21 cellular contexts compared by ENCODE assay signal in genomic region chr11:10725907-10726253, GRCh38. TPM values are rescaled to one million over a fixed set of nuclear protein-coding genes. Genes with fewer than 3 reads are reported as not detected.
DNase-seq lines count a peak whose midpoint lies in the region; ATAC-seq and TF ChIP-seq lines count a peak whose summit lies in the region.
"Had no signal": no experiment of that assay in that cellular context is flagged by ENCODE, and none has a peak within 500 bp of the region (broad histone marks: within the 10 kb centered on the region; RNA-seq: fewer than 3 reads in every experiment).

No MANE protein-coding gene starts in this region.

- H3K36me3 ChIP-seq in IMR-90 (ENCODE audit: control insufficient read depth, insufficient read depth, low read length), result no peaks in the 10 kb centered on the region
- H3K36me3 ChIP-seq: stomach, tibial artery had no signal

- peak overlapping the region; percentile 91 for H3K4ac ChIP-seq in IMR-90 (ENCODE audit: low read depth, low read length)

- peak overlapping the region in 1 of 2 experiments; percentile 22; a peak in 1 of 4 replicates for H4K8ac ChIP-seq in IMR-90 (ENCODE audit: low read depth in 2 of 2, low read length in 2 of 2)

- H2AK9ac ChIP-seq in IMR-90 (replicated peaks; ENCODE audit: low read depth, low read length, poor library complexity), result no peak overlapping the region

- no peak overlapping the region for H3K4me2 ChIP-seq in IMR-90 (ENCODE audit: low read depth, low read length)

- H3K18ac ChIP-seq in IMR-90 (ENCODE audit: low read depth, low read length), result 0 out of 2 replicates have a peak overlapping the region, but pooled peaks have one; percentile 43

- POLR2A ChIA-PET in IMR-90 (lab: Charles Lee; ENCODE audit: unreplicated experiment), result no interaction called here

- peaks cover 16% of the 10 kb centered on the region for H3K4me1 Mint-ChIP-seq in activated T-cell treated with anti-CD3 and anti-CD28 coated beads, Interleukin-2, amount 50 U/mL, for 4 hours (ENCODE audit: low read depth)
- peaks cover 28% of the 10 kb centered on the region for H3K4me1 Mint-ChIP-seq in activated naive CD8-positive, alpha-beta T cell treated with anti-CD3 and anti-CD28 coated beads for 36 hours
- peaks cover 17 to 26% of the 10 kb centered on the region in 2 donors for H3K4me1 Mint-ChIP-seq in stimulated activated naive B cell treated with anti-CD40 and anti-IgM and Interleukin-4, amounts not matched to agents 10 μg/mL and 1 μg/mL and 100 μg/mL, for 72 hours

- DNase-seq in activated T-cell treated with anti-CD3 and anti-CD28 coated beads, Interleukin-2, amount 50 U/mL, for 4 hours, result no peak
- no peak for DNase-seq in activated T-cell treated with anti-CD3 and anti-CD28 coated beads, Interleukin-2, amount 50 U/mL, for 1 hour
- DNase-seq in IMR-90 (no peak), activated gamma-delta T cell (lab: John Stamatoyannopoulos, UW) (no peak)
- DNase-seq in activated naive CD8-positive, alpha-beta T cell treated with anti-CD3 and anti-CD28 coated beads for 36 hours, result no peak
- DNase-seq in stimulated activated naive B cell treated with anti-CD40 and anti-IgM and Interleukin-4, amounts not matched to agents 10 μg/mL and 1 μg/mL and 100 μg/mL, for 72 hours, result no peak
- DNase-seq: activated CD4-positive, alpha-beta T cell treated with anti-CD3 and anti-CD28 coated beads for 1 hour; cerebellar nuclear complex; glutamatergic neuron; midbrain; NCI-H1092; NCI-H187 treated with DMSO at 0.1 percent for 48 hours; NCI-H748 treated with DMSO at 0.1 percent for 48 hours; retina; stomach; tibial artery had no signal

- BruUV-seq in IMR-90 (replicated peaks; lab: Mats Ljungman, UMichigan), result no TSS peak

- H3K9me1 ChIP-seq in IMR-90 (ENCODE audit: insufficient read depth, low read length), result peaks cover 29% of the 10 kb centered on the region

- no peak overlapping the region for H2AFZ ChIP-seq in IMR-90 (replicated peaks; ENCODE audit: low read length, poor library complexity)

- H2AK5ac ChIP-seq in IMR-90 (ENCODE audit: low read depth, low read length), result peak overlapping the region; percentile 57; the same call in 1 of the 2 replicates

- peak; percentile 73 to 77 for ATAC-seq in activated T-cell treated with anti-CD3 and anti-CD28 coated beads, Interleukin-2, amount 50 U/mL, for 4 hours
- ATAC-seq in IMR-90 (ENCODE audit: low read depth) (no peak), GM21786 (IDR thresholded peaks at IDR 0.05; ENCODE audit: unreplicated experiment) (no peak), HG03521 (IDR thresholded peaks at IDR 0.05; ENCODE audit: unreplicated experiment) (no peak)
- ATAC-seq in stimulated activated naive B cell treated with anti-CD40 and anti-IgM and Interleukin-4, amounts not matched to agents 10 μg/mL and 1 μg/mL and 100 μg/mL, for 72 hours (replicated peaks), result peak; percentile 77 to 79

- H4K5ac ChIP-seq in IMR-90 (ENCODE audit: low read depth, low read length), result peak overlapping the region; percentile 21; the same call in 1 of the 2 replicates

- dilution Hi-C loops in IMR-90 (cut with HindIII; ENCODE audit: low sequenced_read_pairs, unreplicated experiment), result loop anchor here (25.0 kb wide), 1 partner anchor 214 kb away; no protein-coding TSS in a partner anchor

- H3K36me3 Mint-ChIP-seq in activated T-cell treated with anti-CD3 and anti-CD28 coated beads, Interleukin-2, amount 50 U/mL, for 4 hours (ENCODE audit: insufficient read depth), result no peaks in the 10 kb centered on the region
- H3K36me3 Mint-ChIP-seq in activated naive CD8-positive, alpha-beta T cell treated with anti-CD3 and anti-CD28 coated beads for 36 hours, result no peaks in the 10 kb centered on the region
- peaks cover 2 to 10% of the 10 kb centered on the region in 2 donors for H3K36me3 Mint-ChIP-seq in stimulated activated naive B cell treated with anti-CD40 and anti-IgM and Interleukin-4, amounts not matched to agents 10 μg/mL and 1 μg/mL and 100 μg/mL, for 72 hours
- H3K36me3 Mint-ChIP-seq: CD4-positive, CD25-positive, alpha-beta regulatory T cell; natural killer cell treated with Interleukin-12 subunit alpha and Interleukin-12 subunit beta and Interleukin-15 and Interleukin-18, amount 100 ng/mL, for 72 hours had no signal

- H3K23ac ChIP-seq in IMR-90 (ENCODE audit: low read depth, low read length), result no peak overlapping the region; the same call in 1 of the 2 replicates

- no peak overlapping the region for H2BK5ac ChIP-seq in IMR-90 (ENCODE audit: low read depth, low read length, poor library complexity, severe bottlenecking)

- no peaks in the 10 kb centered on the region for H3K27me3 ChIP-seq in IMR-90 (ENCODE audit: control insufficient read depth, insufficient read depth, low read length)
- H3K27me3 ChIP-seq: tibial artery had no signal

- H3K4me1 ChIP-seq in IMR-90 (ENCODE audit: control insufficient read depth, insufficient read depth, low read length), result peaks cover 18% of the 10 kb centered on the region

- H4K20me1 ChIP-seq in IMR-90 (ENCODE audit: insufficient read depth, low read length), result no peaks in the 10 kb centered on the region

- H3K56ac ChIP-seq in IMR-90 (ENCODE audit: extremely low read depth, insufficient read depth, low read length), result no peak overlapping the region

- peak overlapping the region; percentile 50; the same call in 1 of the 3 replicates for H2BK15ac ChIP-seq in IMR-90 (ENCODE audit: low read depth, low read length)

- H2BK20ac ChIP-seq in IMR-90 (ENCODE audit: low read depth, low read length), result peak overlapping the region; percentile 64

- no peak for TF ChIP-seq RAD21 in IMR-90 (IDR thresholded peaks at IDR 0.05; ENCODE audit: low read length)

- no peaks in the 10 kb centered on the region for H3K79me1 ChIP-seq in IMR-90 (ENCODE audit: low read depth in 1 of 2, low read length in 2 of 2)

- no peak overlapping the region for H3K4me3 ChIP-seq in IMR-90 (ENCODE audit: insufficient read depth, low read depth, low read length)
- H3K4me3 ChIP-seq: stomach, tibial artery had no signal

- in situ Hi-C loops in IMR-90 (cut with MboI; ENCODE audit: low sequenced_read_pairs), result loop anchor here (25.0 kb wide), 2 partner anchors 514 to 739 kb away; no protein-coding TSS in a partner anchor

- no peak overlapping the region for H3K4me3 Mint-ChIP-seq in activated T-cell treated with anti-CD3 and anti-CD28 coated beads, Interleukin-2, amount 50 U/mL, for 4 hours
- no peak overlapping the region for H3K4me3 Mint-ChIP-seq in activated naive CD8-positive, alpha-beta T cell treated with anti-CD3 and anti-CD28 coated beads for 36 hours
- peak overlapping the region in 1 of 2 donors; percentile 48 for H3K4me3 Mint-ChIP-seq in stimulated activated naive B cell treated with anti-CD40 and anti-IgM and Interleukin-4, amounts not matched to agents 10 μg/mL and 1 μg/mL and 100 μg/mL, for 72 hours
- H3K4me3 Mint-ChIP-seq: CD4-positive, CD25-positive, alpha-beta regulatory T cell; natural killer cell treated with Interleukin-12 subunit alpha and Interleukin-12 subunit beta and Interleukin-15 and Interleukin-18, amount 100 ng/mL, for 72 hours had no signal

- no peak overlapping the region for H3K9ac ChIP-seq in IMR-90 (ENCODE audit: low read depth, low read length)

- intact Hi-C loops in IMR-90 (cut with micrococcal nuclease), result loop anchor here (2.0 kb wide), 1 partner anchor 33 kb away; the partner anchor contains the start of gene IRAG1

- H3K27ac ChIP-seq in IMR-90 (ENCODE audit: insufficient read depth, low read length), result no peak overlapping the region
- H3K27ac ChIP-seq: HL-60, stomach, tibial artery had no signal

- H3K27me3 Mint-ChIP-seq in activated T-cell treated with anti-CD3 and anti-CD28 coated beads, Interleukin-2, amount 50 U/mL, for 4 hours (ENCODE audit: low read depth), result peaks cover 7% of the 10 kb centered on the region
- peaks cover 42% of the 10 kb centered on the region for H3K27me3 Mint-ChIP-seq in activated naive CD8-positive, alpha-beta T cell treated with anti-CD3 and anti-CD28 coated beads for 36 hours
- H3K27me3 Mint-ChIP-seq in stimulated activated naive B cell treated with anti-CD40 and anti-IgM and Interleukin-4, amounts not matched to agents 10 μg/mL and 1 μg/mL and 100 μg/mL, for 72 hours, result no peaks in the 10 kb centered on the region

- TF ChIP-seq POLR2A in IMR-90 (IDR thresholded peaks at IDR 0.05; ENCODE audit: low read depth, low read length), result no peak

- peak overlapping the region; percentile 74; the same call in 1 of the 2 replicates for H4K91ac ChIP-seq in IMR-90 (ENCODE audit: insufficient read depth, low read depth, low read length)

- H3K9me3 ChIP-seq in IMR-90 (ENCODE audit: control insufficient read depth, insufficient read depth, low read length), result no peaks in the 10 kb centered on the region
- H3K9me3 ChIP-seq: stomach, tibial artery had no signal

- H2BK120ac ChIP-seq in IMR-90 (ENCODE audit: low read depth, low read length), result peak overlapping the region; percentile 72; the same call in 1 of the 2 replicates

- no peak for TF ChIP-seq CTCF in IMR-90 (conservative IDR thresholded peaks at IDR 0.05; ENCODE audit: low read depth, low read length)

- H3K14ac ChIP-seq in IMR-90 (replicated peaks; ENCODE audit: low read depth, low read length), result peak overlapping the region; percentile 38

- CTCF ChIA-PET in IMR-90 (lab: Yijun Ruan, JAX), result interaction anchor here (1.2 kb wide), 1 partner anchor 120 kb away, joined by 3 read pairs; no protein-coding TSS in a partner anchor

- H3K27ac Mint-ChIP-seq in activated naive CD8-positive, alpha-beta T cell treated with anti-CD3 and anti-CD28 coated beads for 36 hours, result peak overlapping the region; percentile 82
- peak overlapping the region; percentile 85 for H3K27ac Mint-ChIP-seq in stimulated activated naive B cell treated with anti-CD40 and anti-IgM and Interleukin-4, amounts not matched to agents 10 μg/mL and 1 μg/mL and 100 μg/mL, for 72 hours
- H3K27ac Mint-ChIP-seq: CD4-positive, CD25-positive, alpha-beta regulatory T cell; natural killer cell treated with Interleukin-12 subunit alpha and Interleukin-12 subunit beta and Interleukin-15 and Interleukin-18, amount 100 ng/mL, for 72 hours had no signal

- H3K9me3 Mint-ChIP-seq in activated T-cell treated with anti-CD3 and anti-CD28 coated beads, Interleukin-2, amount 50 U/mL, for 4 hours, result peaks cover 7% of the 10 kb centered on the region
- H3K9me3 Mint-ChIP-seq in activated naive CD8-positive, alpha-beta T cell treated with anti-CD3 and anti-CD28 coated beads for 36 hours, result peaks cover 10% of the 10 kb centered on the region
- H3K9me3 Mint-ChIP-seq in stimulated activated naive B cell treated with anti-CD40 and anti-IgM and Interleukin-4, amounts not matched to agents 10 μg/mL and 1 μg/mL and 100 μg/mL, for 72 hours, result peaks cover 0 to 6% of the 10 kb centered on the region in 2 donors
- H3K9me3 Mint-ChIP-seq: CD4-positive, CD25-positive, alpha-beta regulatory T cell; natural killer cell treated with Interleukin-12 subunit alpha and Interleukin-12 subunit beta and Interleukin-15 and Interleukin-18, amount 100 ng/mL, for 72 hours had no signal

RNA-seq across cellular contexts. Expression of gene CTR9, which starts 25.2 kb away (rescaled TPM):
- 10 to 100 TPM; 51.9 to 56.0 (median 53.9) TPM for total RNA-seq in activated T-cell treated with anti-CD3 and anti-CD28 coated beads, Interleukin-2, amount 50 U/mL, for 4 hours
- total RNA-seq in IMR-90 (2012; rRNA removed), result 37.1 and 38.3 TPM in 2 replicates
- polyA plus RNA-seq in IMR-90 (2012; rRNA removed), result 14.4 and 16.8 TPM in 2 replicates
- polyA plus RNA-seq in IMR-90 (2012; cell fraction: cytosol; rRNA removed), result 3.8 and 5.1 TPM in 2 replicates
- 2.1 and 10.6 TPM in 2 replicates for polyA plus RNA-seq in IMR-90 (2012; cell fraction: nucleus; rRNA removed; ENCODE audit: low replicate concordance)
- 10 to 100 TPM; 50.6 TPM for total RNA-seq in activated naive CD8-positive, alpha-beta T cell treated with anti-CD3 and anti-CD28 coated beads for 36 hours

RNA-seq across cellular contexts. Expression of gene IRAG1, which starts 32.3 kb away (rescaled TPM):
- total RNA-seq in activated T-cell treated with anti-CD3 and anti-CD28 coated beads, Interleukin-2, amount 50 U/mL, for 4 hours, result under 1 TPM; 0.08 to 0.14 (median 0.08) TPM
- total RNA-seq in IMR-90 (2012; rRNA removed), result 21.1 and 25.8 TPM in 2 replicates
- 17.6 and 19.4 TPM in 2 replicates for polyA plus RNA-seq in IMR-90 (2012; rRNA removed)
- polyA plus RNA-seq in IMR-90 (2012; cell fraction: cytosol; rRNA removed), result 8.5 and 8.6 TPM in 2 replicates
- polyA plus RNA-seq in IMR-90 (2012; cell fraction: nucleus; rRNA removed; ENCODE audit: low replicate concordance), result 37.6 and 104 TPM in 2 replicates
- not detected for total RNA-seq in activated naive CD8-positive, alpha-beta T cell treated with anti-CD3 and anti-CD28 coated beads for 36 hours
- total RNA-seq: CD4-positive, CD25-positive, alpha-beta regulatory T cell; natural killer cell treated with Interleukin-12 subunit alpha and Interleukin-12 subunit beta and Interleukin-15 and Interleukin-18, amount 100 ng/mL, for 72 hours had no signal
- polyA plus RNA-seq: CD4-positive, CD25-positive, alpha-beta regulatory T cell had no signal

Comparison
In these comparisons a context has a peak if more than half of its experiments do, and no peak if none do; other contexts are left out.
1. ATAC-seq: peak in activated T-cell treated with anti-CD3 and anti-CD28 coated beads, Interleukin-2, amount 50 U/mL, for 4 hours (2 of 2) and stimulated activated naive B cell treated with anti-CD40 and anti-IgM and Interleukin-4, amounts not matched to agents 10 μg/mL and 1 μg/mL and 100 μg/mL, for 72 hours (2 of 2); none in IMR-90 (single experiment), GM21786 (single experiment) and HG03521 (single experiment).
2. RNA of gene IRAG1, which starts 32.3 kb away (total RNA-seq): 21.1 to 25.8 TPM in IMR-90; 0.08 to 0.14 TPM in activated T-cell treated with anti-CD3 and anti-CD28 coated beads, Interleukin-2, amount 50 U/mL, for 4 hours and not detected in activated naive CD8-positive, alpha-beta T cell treated with anti-CD3 and anti-CD28 coated beads for 36 hours; every median in the first group is over 10 times any median in the second.